In the genomic region with DNA sequence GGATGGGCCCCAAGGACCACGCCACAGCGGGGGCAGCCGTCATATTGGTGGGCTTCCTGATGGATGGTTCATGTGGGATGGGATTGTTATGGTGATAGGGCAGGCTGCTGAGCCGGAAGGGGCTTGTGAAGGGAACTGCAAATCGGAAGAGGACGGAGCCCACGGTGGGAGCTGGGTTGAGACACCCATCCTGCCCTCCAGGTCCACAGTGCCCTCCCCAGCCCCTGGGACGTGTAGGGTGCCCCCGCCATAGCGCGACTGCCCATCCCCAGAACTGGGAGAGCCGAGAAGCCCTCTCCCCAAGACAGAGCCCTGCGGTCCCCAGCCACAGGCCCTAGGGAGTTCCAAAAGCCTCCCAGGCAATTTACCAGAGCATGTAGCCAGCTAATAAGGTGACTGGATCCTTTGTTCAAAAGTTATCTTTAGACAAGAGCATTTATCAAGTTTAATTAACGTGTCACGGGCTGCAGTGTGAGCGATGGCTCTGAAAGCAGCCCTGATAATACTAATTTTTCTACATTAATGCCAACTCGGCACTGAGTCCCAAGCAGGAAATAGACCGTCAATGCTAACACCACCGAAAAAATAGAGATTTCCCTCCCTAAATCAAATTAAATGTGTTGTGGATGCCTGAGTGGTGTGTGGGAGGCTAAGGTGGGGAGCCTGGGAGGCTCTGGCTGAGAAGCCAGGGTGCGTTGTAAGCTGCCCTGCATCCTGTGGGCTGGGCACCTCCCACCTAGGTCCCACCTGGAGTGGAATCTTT, we compare ENCODE assay signal across 18 cellular contexts.
DNase-seq lines count a peak whose midpoint lies in the region; ATAC-seq, FAIRE-seq and TF ChIP-seq lines count a peak whose summit lies in the region.
"Had no signal": no experiment of that assay in that cellular context is flagged by ENCODE, and none has a peak within 500 bp of the region (broad histone marks: within the 10 kb centered on the region; RNA-seq: fewer than 3 reads in every experiment).

No MANE protein-coding gene starts in this region.

- H3K18ac ChIP-seq in trophoblast cell (ENCODE audit: low read length) = no peak overlapping the region

- H2AFZ ChIP-seq in astrocyte (ENCODE audit: low read depth, low read length) (no peak overlapping the region), MM.1S (ENCODE audit: low read length) (no peak overlapping the region), trophoblast cell (ENCODE audit: insufficient read depth, low read length, poor library complexity) (no peak overlapping the region)

- H3K23ac ChIP-seq in trophoblast cell (ENCODE audit: low read length) = no peak overlapping the region

- no peak overlapping the region for H2AK5ac ChIP-seq in trophoblast cell (ENCODE audit: low read length)

- H4K20me1 ChIP-seq in astrocyte (ENCODE audit: insufficient read depth, low read length) = no peaks in the 10 kb centered on the region
- no peaks in the 10 kb centered on the region for H4K20me1 ChIP-seq in MM.1S (ENCODE audit: insufficient read depth, low read length)

- TF ChIP-seq CTCF in right atrium auricular region (IDR thresholded peaks at IDR 0.05) = no peak
- TF ChIP-seq CTCF in astrocyte (IDR thresholded peaks at IDR 0.05; ENCODE audit: insufficient read depth, low read depth, low read length) = no peak
- no peak for TF ChIP-seq CTCF in type B pancreatic cell (conservative IDR thresholded peaks at IDR 0.05)
- TF ChIP-seq CTCF in MM.1S (IDR thresholded peaks at IDR 0.05; ENCODE audit: low read length) = no peak

- peaks cover 0 to 7% of the 10 kb centered on the region in 2 donors for H3K9me3 ChIP-seq in right atrium auricular region
- peaks cover 6% of the 10 kb centered on the region for H3K9me3 ChIP-seq in astrocyte (ENCODE audit: insufficient read depth, low read depth, low read length)
- no peaks in the 10 kb centered on the region for H3K9me3 ChIP-seq in MM.1S (replicated peaks; ENCODE audit: insufficient read depth, low read length)
- H3K9me3 ChIP-seq in trophoblast cell (ENCODE audit: insufficient read depth, low read depth, low read length) = peaks cover 8% of the 10 kb centered on the region
- H3K9me3 ChIP-seq: colonic mucosa, mucosa of descending colon, neutrophil had no signal

- H3K4ac ChIP-seq in trophoblast cell (ENCODE audit: low read depth, low read length) = no peak overlapping the region

- no peak overlapping the region for H3K4me3 Mint-ChIP-seq in astrocyte (ENCODE audit: unreplicated experiment)
- H3K4me3 Mint-ChIP-seq in type B pancreatic cell = peak overlapping the region; percentile 25
- no peak overlapping the region for H3K4me3 Mint-ChIP-seq in activated CD4-positive, alpha-beta memory T cell treated with anti-CD3 and anti-CD28 coated beads, Interleukin-2, amount 10 ng/mL, durations not matched to agents 7 days and 5 days
- H3K4me3 Mint-ChIP-seq: activated CD8-positive, alpha-beta T cell treated with anti-CD3 and anti-CD28 coated beads, Interleukin-2, amount 10 ng/mL, durations not matched to agents 7 days and 5 days; stimulated activated naive CD8-positive, alpha-beta T cell treated with anti-CD3 and anti-CD28 coated beads, Interleukin-15, Interleukin-2, amounts not matched to agents 100 ng/mL and 50 ng/mL, for 24 hours; T-helper 17 cell had no signal

- H3K79me1 ChIP-seq in trophoblast cell (ENCODE audit: low read length) = no peaks in the 10 kb centered on the region

- peak; percentile 75 for ATAC-seq in Right ventricle myocardium superior (ENCODE audit: poor library complexity)
- ATAC-seq in left lobe of liver = no peak
- ATAC-seq: activated CD8-positive, alpha-beta T cell treated with anti-CD3 and anti-CD28 coated beads, Interleukin-2, amount 10 ng/mL, durations not matched to agents 7 days and 5 days; T-helper 17 cell had no signal

- no peaks in the 10 kb centered on the region for H3K79me2 ChIP-seq in astrocyte (ENCODE audit: insufficient read depth, low read length)
- no peaks in the 10 kb centered on the region for H3K79me2 ChIP-seq in MM.1S (ENCODE audit: low read length)
- no peaks in the 10 kb centered on the region for H3K79me2 ChIP-seq in trophoblast cell (ENCODE audit: control insufficient read depth, insufficient read depth, low read length, poor library complexity)

- H4K8ac ChIP-seq in trophoblast cell (ENCODE audit: low read depth, low read length) = no peak overlapping the region

- CTCF ChIA-PET in activated CD4-positive, alpha-beta memory T cell treated with anti-CD3 and anti-CD28 coated beads, Interleukin-2, amount 10 ng/mL, durations not matched to agents 7 days and 5 days (lab: Charles Lee) = no interaction called here

- no peak overlapping the region for H2BK120ac ChIP-seq in trophoblast cell (ENCODE audit: insufficient read depth, low read length, poor library complexity)

- H3K4me1 ChIP-seq in right atrium auricular region = peaks cover 0 to 15% of the 10 kb centered on the region in 2 donors
- no peaks in the 10 kb centered on the region for H3K4me1 ChIP-seq in astrocyte (ENCODE audit: insufficient read depth, low read length)
- H3K4me1 ChIP-seq in MM.1S (ENCODE audit: low read length) = no peaks in the 10 kb centered on the region
- no peaks in the 10 kb centered on the region for H3K4me1 ChIP-seq in trophoblast cell (ENCODE audit: control insufficient read depth in 1 of 2, insufficient read depth in 2 of 2, low read length in 2 of 2)
- H3K4me1 ChIP-seq: colonic mucosa, foreskin keratinocyte had no signal

- H3K9me2 ChIP-seq in MM.1S (replicated peaks; ENCODE audit: insufficient read depth, low read length) = no peaks in the 10 kb centered on the region

- H3K9ac ChIP-seq in astrocyte (ENCODE audit: low read length) (no peak overlapping the region), MM.1S (ENCODE audit: low read length) (no peak overlapping the region), trophoblast cell (ENCODE audit: low read length) (no peak overlapping the region)

- FAIRE-seq in astrocyte (lab: Jason Lieb, UNC) = no peak
- FAIRE-seq: endothelial cell of umbilical vein had no signal

- H3K9me3 Mint-ChIP-seq in astrocyte (ENCODE audit: unreplicated experiment) = peaks cover 11% of the 10 kb centered on the region
- no peaks in the 10 kb centered on the region for H3K9me3 Mint-ChIP-seq in type B pancreatic cell
- no peaks in the 10 kb centered on the region for H3K9me3 Mint-ChIP-seq in activated CD4-positive, alpha-beta memory T cell treated with anti-CD3 and anti-CD28 coated beads, Interleukin-2, amount 10 ng/mL, durations not matched to agents 7 days and 5 days
- H3K9me3 Mint-ChIP-seq: stimulated activated naive CD8-positive, alpha-beta T cell treated with anti-CD3 and anti-CD28 coated beads, Interleukin-15, Interleukin-2, amounts not matched to agents 100 ng/mL and 50 ng/mL, for 24 hours had no signal

- H3F3A ChIP-seq in MM.1S (ENCODE audit: insufficient read depth, low read length) = no peaks in the 10 kb centered on the region

- no peaks in the 10 kb centered on the region for H3K4me1 Mint-ChIP-seq in astrocyte (ENCODE audit: low read depth, unreplicated experiment)
- H3K4me1 Mint-ChIP-seq in type B pancreatic cell (ENCODE audit: unreplicated experiment) = peaks cover 19% of the 10 kb centered on the region
- no peaks in the 10 kb centered on the region for H3K4me1 Mint-ChIP-seq in activated CD4-positive, alpha-beta memory T cell treated with anti-CD3 and anti-CD28 coated beads, Interleukin-2, amount 10 ng/mL, durations not matched to agents 7 days and 5 days

- POLR2A ChIA-PET in activated CD4-positive, alpha-beta memory T cell treated with anti-CD3 and anti-CD28 coated beads, Interleukin-2, amount 10 ng/mL, durations not matched to agents 7 days and 5 days (lab: Charles Lee) = no interaction called here

- H4K91ac ChIP-seq in trophoblast cell (ENCODE audit: low read depth, low read length) = no peak overlapping the region

- H3K27ac ChIP-seq in right atrium auricular region (no peak overlapping the region), astrocyte (ENCODE audit: low read depth, low read length) (no peak overlapping the region), MM.1S (ENCODE audit: low read length) (no peak overlapping the region), trophoblast cell (ENCODE audit: low read depth, low read length) (no peak overlapping the region)
- H3K27ac ChIP-seq: colonic mucosa, foreskin keratinocyte, HL-60, neutrophil had no signal

- H3K36me3 ChIP-seq in right atrium auricular region (no peaks in the 10 kb centered on the region), astrocyte (ENCODE audit: insufficient read depth, low read length) (no peaks in the 10 kb centered on the region), MM.1S (replicated peaks; ENCODE audit: insufficient read depth, low read length) (no peaks in the 10 kb centered on the region), trophoblast cell (ENCODE audit: control insufficient read depth in 1 of 2, insufficient read depth in 2 of 2, low read length in 2 of 2) (no peaks in the 10 kb centered on the region)
- H3K36me3 ChIP-seq: colonic mucosa, neutrophil had no signal

- no peak overlapping the region for H3K4me3 ChIP-seq in right atrium auricular region
- no peak overlapping the region for H3K4me3 ChIP-seq in astrocyte (ENCODE audit: insufficient read depth, low read depth, low read length)
- H3K4me3 ChIP-seq in MM.1S (ENCODE audit: low read length) = no peak overlapping the region
- H3K4me3 ChIP-seq in trophoblast cell (ENCODE audit: low read depth, low read length) = no peak overlapping the region
- H3K4me3 ChIP-seq: colonic mucosa, mucosa of descending colon had no signal

- H3K27me3 ChIP-seq in right atrium auricular region (no peaks in the 10 kb centered on the region), astrocyte (ENCODE audit: insufficient read depth, low read length) (no peaks in the 10 kb centered on the region), MM.1S (replicated peaks; ENCODE audit: insufficient read depth, low read length) (peaks cover 98% of the 10 kb centered on the region), trophoblast cell (ENCODE audit: insufficient read depth, low read length) (no peaks in the 10 kb centered on the region)
- H3K27me3 ChIP-seq: colonic mucosa had no signal

- no peak overlapping the region for H2BK12ac ChIP-seq in trophoblast cell (ENCODE audit: low read length)

- H3K4me2 ChIP-seq in astrocyte (ENCODE audit: low read length) = no peak overlapping the region
- H3K4me2 ChIP-seq in MM.1S (ENCODE audit: low read depth, low read length) = no peak overlapping the region
- no peak overlapping the region for H3K4me2 ChIP-seq in trophoblast cell (ENCODE audit: low read length)

- H3K14ac ChIP-seq in trophoblast cell (ENCODE audit: low read length) = no peak overlapping the region

- no peak for DNase-seq in Right ventricle myocardium superior
- no peak for DNase-seq in right atrium auricular region (ENCODE audit: low spot score)
- DNase-seq in astrocyte (ENCODE audit: low read depth) = peak; percentile 12
- peak; percentile 26 for DNase-seq in left lobe of liver (ENCODE audit: low spot score)
- DNase-seq in type B pancreatic cell (ENCODE audit: extremely low spot score, unreplicated experiment) = peak; percentile 55
- DNase-seq in MM.1S = no peak
- DNase-seq in activated CD4-positive, alpha-beta memory T cell treated with anti-CD3 and anti-CD28 coated beads, Interleukin-2, amount 10 ng/mL, durations not matched to agents 7 days and 5 days = no peak
- DNase-seq in trophoblast cell = no peak
- DNase-seq: activated CD8-positive, alpha-beta T cell treated with anti-CD3 and anti-CD28 coated beads, Interleukin-2, amount 10 ng/mL, durations not matched to agents 7 days and 5 days; colonic mucosa; DMS79 treated with DMSO at 0.1 percent for 48 hours; T-helper 17 cell had no signal

- no peak overlapping the region for H4K12ac ChIP-seq in trophoblast cell (ENCODE audit: low read depth, low read length)

- H3K27me3 Mint-ChIP-seq in astrocyte (ENCODE audit: low read depth, unreplicated experiment) = peaks cover 56% of the 10 kb centered on the region
- peaks cover 37% of the 10 kb centered on the region for H3K27me3 Mint-ChIP-seq in type B pancreatic cell
- peaks cover 10% of the 10 kb centered on the region for H3K27me3 Mint-ChIP-seq in activated CD4-positive, alpha-beta memory T cell treated with anti-CD3 and anti-CD28 coated beads, Interleukin-2, amount 10 ng/mL, durations not matched to agents 7 days and 5 days

- no peak overlapping the region for H2BK5ac ChIP-seq in trophoblast cell (ENCODE audit: low read depth, low read length, poor library complexity)

- H3K27ac Mint-ChIP-seq in astrocyte (ENCODE audit: unreplicated experiment) = no peak overlapping the region
- H3K27ac Mint-ChIP-seq in type B pancreatic cell = no peak overlapping the region
- H3K27ac Mint-ChIP-seq in activated CD4-positive, alpha-beta memory T cell treated with anti-CD3 and anti-CD28 coated beads, Interleukin-2, amount 10 ng/mL, durations not matched to agents 7 days and 5 days = no peak overlapping the region
- H3K27ac Mint-ChIP-seq: activated CD8-positive, alpha-beta T cell treated with anti-CD3 and anti-CD28 coated beads, Interleukin-2, amount 10 ng/mL, durations not matched to agents 7 days and 5 days; T-helper 17 cell had no signal

- intact Hi-C loops in Right ventricle myocardium superior (cut with DNase I) = no loop called here

- no CpG with 5 or more reads among the region's 20 CpGs for WGBS in trophoblast cell (ENCODE audit: extremely low coverage, insufficient coverage, insufficient read length)

- H3K36me3 Mint-ChIP-seq in astrocyte (ENCODE audit: low read depth, unreplicated experiment) = peaks cover 3% of the 10 kb centered on the region
- H3K36me3 Mint-ChIP-seq in type B pancreatic cell = no peaks in the 10 kb centered on the region
- no peaks in the 10 kb centered on the region for H3K36me3 Mint-ChIP-seq in activated CD4-positive, alpha-beta memory T cell treated with anti-CD3 and anti-CD28 coated beads, Interleukin-2, amount 10 ng/mL, durations not matched to agents 7 days and 5 days (ENCODE audit: low read depth)

Comparison
In these comparisons a context has a peak if more than half of its experiments do, and no peak if none do; other contexts are left out.
1. DNase-seq: peak in astrocyte (single experiment), left lobe of liver (single experiment) and type B pancreatic cell (single experiment); none in Right ventricle myocardium superior (single experiment), right atrium auricular region (single experiment), MM.1S (single experiment), activated CD4-positive, alpha-beta memory T cell treated with anti-CD3 and anti-CD28 coated beads, Interleukin-2, amount 10 ng/mL, durations not matched to agents 7 days and 5 days (single experiment) and trophoblast cell (0 of 2).